In the genomic region with DNA sequence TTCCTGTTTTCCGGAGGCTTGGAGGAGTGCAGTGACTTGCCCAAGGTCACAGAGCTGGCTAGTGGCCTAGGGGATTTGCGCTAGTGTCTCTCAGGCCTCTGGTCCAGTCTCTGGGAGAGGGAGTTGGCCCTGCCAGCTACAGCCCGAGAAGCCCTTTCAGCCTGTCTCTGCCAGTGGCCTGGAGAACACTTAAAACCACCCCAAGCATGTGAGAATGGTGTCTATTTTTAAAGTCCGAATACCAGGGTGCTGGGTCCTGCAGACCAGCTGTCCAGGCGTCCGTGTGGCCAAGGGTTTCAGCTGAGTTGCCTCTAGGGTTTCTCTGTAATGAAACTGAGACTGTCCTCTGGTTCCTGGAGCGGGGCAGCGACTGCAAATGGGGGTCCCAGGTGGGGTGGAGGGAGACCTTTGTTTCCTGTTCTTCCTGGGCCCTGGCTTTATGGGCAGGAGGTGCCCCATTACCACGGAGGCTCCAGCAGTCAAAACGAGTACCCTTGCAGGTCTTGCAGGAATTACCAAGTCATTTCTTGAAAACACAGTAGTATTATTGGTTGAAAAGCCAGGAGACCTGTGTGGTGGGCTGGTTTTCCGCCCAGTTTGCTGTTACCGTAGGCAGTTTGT, we compare ENCODE assay signal across 19 cellular contexts. TPM values are rescaled to one million over a fixed set of nuclear protein-coding genes. Genes with fewer than 3 reads are reported as not detected.
DNase-seq lines count a peak whose midpoint lies in the region; ATAC-seq and TF ChIP-seq lines count a peak whose summit lies in the region.
"Had no signal": no experiment of that assay in that cellular context is flagged by ENCODE, and none has a peak within 500 bp of the region (broad histone marks: within the 10 kb centered on the region; RNA-seq: fewer than 3 reads in every experiment).

No MANE protein-coding gene starts in this region.

- H3K4ac ChIP-seq in trophoblast cell (ENCODE audit: low read depth, low read length) (no peak overlapping the region), H9 (ENCODE audit: low read depth, low read length) (no peak overlapping the region)

- no peak overlapping the region for H2BK20ac ChIP-seq in H9 (ENCODE audit: low read depth, low read length, poor library complexity, severe bottlenecking)

- no peak overlapping the region for H3K56ac ChIP-seq in H9 (ENCODE audit: insufficient read length, low read depth, low read length)

- no peaks in the 10 kb centered on the region for H3K79me1 ChIP-seq in trophoblast cell (ENCODE audit: low read length)
- no peaks in the 10 kb centered on the region for H3K79me1 ChIP-seq in H9 (ENCODE audit: insufficient read depth, low read depth, low read length, poor library complexity, severe bottlenecking)

- peaks cover 3 to 8% of the 10 kb centered on the region in 2 experiments for H3K4me1 ChIP-seq in trophoblast cell (ENCODE audit: control insufficient read depth in 1 of 2, insufficient read depth in 2 of 2, low read length in 2 of 2)
- no peaks in the 10 kb centered on the region for H3K4me1 ChIP-seq in uterus
- H3K4me1 ChIP-seq in H9 (ENCODE audit: insufficient read depth, low read length), result 0 out of 2 replicates have a peak, but pooled peaks cover 2% of the 10 kb centered on the region
- H3K4me1 ChIP-seq: BE2C had no signal

- DNase-seq in WTC11 (ENCODE audit: low spot score), result no peak
- peak; percentile 55 for DNase-seq in left cardiac atrium
- DNase-seq in trophoblast cell, result no peak
- DNase-seq in uterus, result no peak
- DNase-seq in glutamatergic neuron, result no peak
- DNase-seq in stimulated activated CD4-positive, alpha-beta T cell treated with anti-CD3 and anti-CD28 coated beads, Interleukin-12 subunit alpha, Interleukin-12 subunit beta, amount 100 ng/mL, for 4 hours, result no peak
- DNase-seq in H9, result no peak
- DNase-seq: activated effector memory CD4-positive, alpha-beta T cell treated with Interleukin-2 at 50 U/mL for 16 hours; BE2C; GOT3; left colon; MM.1S; NCI-H1694; NCI-H2227 treated with DMSO at 0.1 percent for 48 hours; NK-92 treated with Interleukin-12 subunit alpha and Interleukin-12 subunit beta, amount 100 ng/mL, for 24 hours; SHP77 had no signal

- no peak for TF ChIP-seq POLR2A in uterus (IDR thresholded peaks at IDR 0.05)

- WGBS in trophoblast cell (ENCODE audit: extremely low coverage, insufficient coverage, insufficient read length), result no CpG with 5 or more reads among the region's 12 CpGs
- no CpG with 5 or more reads among the region's 12 CpGs for WGBS in H9 (ENCODE audit: extremely low coverage, insufficient read length, low lambda C conversion rate)

- H3K79me2 ChIP-seq in trophoblast cell (ENCODE audit: control insufficient read depth, insufficient read depth, low read length, poor library complexity) (no peaks in the 10 kb centered on the region), H9 (ENCODE audit: insufficient read depth, low read length) (no peaks in the 10 kb centered on the region)

- H3K27me3 Mint-ChIP-seq in WTC11 (ENCODE audit: low read depth) (no peaks in the 10 kb centered on the region; the same call in 1 of the 2 replicates), glutamatergic neuron (ENCODE audit: unreplicated experiment) (peaks cover 5% of the 10 kb centered on the region), H9 (ENCODE audit: low read depth) (peaks cover 10% of the 10 kb centered on the region)

- H2AFZ ChIP-seq in trophoblast cell (ENCODE audit: insufficient read depth, low read length, poor library complexity) (no peak overlapping the region), H9 (ENCODE audit: low read length) (no peak overlapping the region)

- H2BK12ac ChIP-seq in trophoblast cell (ENCODE audit: low read length), result no peak overlapping the region
- no peak overlapping the region for H2BK12ac ChIP-seq in H9 (ENCODE audit: insufficient read length, low read depth, low read length)

- CTCF ChIA-PET in WTC11 (lab: Charles Lee), result interaction anchor here (1.3 to 5.8 kb wide), 3 partner anchors 10 to 32 kb away, joined by 4 to 62 read pairs (median 16); no protein-coding TSS in a partner anchor

- no peaks in the 10 kb centered on the region for H3K23me2 ChIP-seq in H9 (ENCODE audit: insufficient read length, low read depth, low read length, poor library complexity, severe bottlenecking)

- H3K4me3 Mint-ChIP-seq in WTC11 (no peak overlapping the region), glutamatergic neuron (ENCODE audit: unreplicated experiment) (no peak overlapping the region), H9 (no peak overlapping the region)

- ATAC-seq in WTC11, result no peak
- peak; percentile 52 to 66 for ATAC-seq in left cardiac atrium
- ATAC-seq: left colon had no signal

- H3K36me3 ChIP-seq in trophoblast cell (ENCODE audit: control insufficient read depth in 1 of 2, insufficient read depth in 2 of 2, low read length in 2 of 2), result no peaks in the 10 kb centered on the region
- H3K36me3 ChIP-seq in uterus, result no peaks in the 10 kb centered on the region
- H3K36me3 ChIP-seq: BE2C had no signal

- H3K18ac ChIP-seq in trophoblast cell (ENCODE audit: low read length) (no peak overlapping the region), H9 (ENCODE audit: insufficient read length, low read depth, low read length) (no peak overlapping the region)

- H4K8ac ChIP-seq in trophoblast cell (ENCODE audit: low read depth, low read length) (no peak overlapping the region), H9 (replicated peaks; ENCODE audit: insufficient read length, low read depth, low read length) (no peak overlapping the region)

- H4K12ac ChIP-seq in trophoblast cell (ENCODE audit: low read depth, low read length), result no peak overlapping the region

- H2BK120ac ChIP-seq in trophoblast cell (ENCODE audit: insufficient read depth, low read length, poor library complexity) (no peak overlapping the region), H9 (ENCODE audit: low read depth, low read length, poor library complexity, severe bottlenecking) (no peak overlapping the region)

- no peaks in the 10 kb centered on the region for H3K9me3 Mint-ChIP-seq in WTC11
- peaks cover 5% of the 10 kb centered on the region for H3K9me3 Mint-ChIP-seq in glutamatergic neuron (ENCODE audit: unreplicated experiment)
- H3K9me3 Mint-ChIP-seq in H9, result peaks cover 0 to 4% of the 10 kb centered on the region in 2 experiments; a peak in 2 of 5 replicates
- H3K9me3 Mint-ChIP-seq: stimulated activated naive CD8-positive, alpha-beta T cell treated with anti-CD3 and anti-CD28 coated beads, Interleukin-15, Interleukin-2, amounts not matched to agents 100 ng/mL and 50 ng/mL, for 24 hours had no signal

- H2BK5ac ChIP-seq in trophoblast cell (ENCODE audit: low read depth, low read length, poor library complexity) (no peak overlapping the region), H9 (ENCODE audit: insufficient read length, low read length) (no peak overlapping the region)

- H3K4me3 ChIP-seq in trophoblast cell (ENCODE audit: low read depth, low read length) (no peak overlapping the region), uterus (no peak overlapping the region)

- peak overlapping the region; percentile 23 for H3K23ac ChIP-seq in trophoblast cell (ENCODE audit: low read length)
- H3K23ac ChIP-seq in H9 (ENCODE audit: insufficient read length, low read depth, low read length), result no peak overlapping the region

- H4K5ac ChIP-seq in H9 (ENCODE audit: insufficient read length, low read depth, low read length), result no peak overlapping the region

- no peak overlapping the region for H3K14ac ChIP-seq in trophoblast cell (ENCODE audit: low read length)
- no peak overlapping the region for H3K14ac ChIP-seq in H9 (ENCODE audit: insufficient read depth, low read length)

- H2BK15ac ChIP-seq in H9 (ENCODE audit: low read depth, low read length), result no peak overlapping the region

- no peaks in the 10 kb centered on the region for H4K20me1 ChIP-seq in H9 (ENCODE audit: control insufficient read depth, insufficient read depth, insufficient read length)

- H3K4me2 ChIP-seq in trophoblast cell (ENCODE audit: low read length) (no peak overlapping the region), H9 (ENCODE audit: insufficient read depth, insufficient read length, low read length) (no peak overlapping the region)

- H4K91ac ChIP-seq in trophoblast cell (ENCODE audit: low read depth, low read length) (no peak overlapping the region), H9 (ENCODE audit: insufficient read length, low read depth, low read length) (no peak overlapping the region)

- H3K27me3 ChIP-seq in trophoblast cell (ENCODE audit: insufficient read depth, low read length) (peaks cover 9% of the 10 kb centered on the region), uterus (no peaks in the 10 kb centered on the region), H9 (ENCODE audit: insufficient read depth, low read length) (no peaks in the 10 kb centered on the region)
- H3K27me3 ChIP-seq: BE2C had no signal

- no peak overlapping the region for H3K27ac Mint-ChIP-seq in WTC11
- H3K27ac Mint-ChIP-seq in glutamatergic neuron (ENCODE audit: unreplicated experiment), result no peak overlapping the region
- no peak overlapping the region for H3K27ac Mint-ChIP-seq in H9
- H3K27ac Mint-ChIP-seq: stimulated activated naive CD8-positive, alpha-beta T cell treated with anti-CD3 and anti-CD28 coated beads, Interleukin-15, Interleukin-2, amounts not matched to agents 100 ng/mL and 50 ng/mL, for 24 hours had no signal

- H3K9ac ChIP-seq in trophoblast cell (ENCODE audit: low read length) (no peak overlapping the region), H9 (ENCODE audit: extremely low read depth, insufficient read length, low read length) (no peak overlapping the region)

- H3K4me1 Mint-ChIP-seq in WTC11 (peaks cover 20% of the 10 kb centered on the region), glutamatergic neuron (ENCODE audit: low read depth, unreplicated experiment) (no peaks in the 10 kb centered on the region), H9 (peaks cover 6 to 21% of the 10 kb centered on the region in 2 experiments; a peak in 3 of 4 replicates)

- no peak for TF ChIP-seq CTCF in WTC11 (IDR thresholded peaks at IDR 0.05)
- no peak for TF ChIP-seq CTCF in uterus (IDR thresholded peaks at IDR 0.05)
- TF ChIP-seq CTCF in glutamatergic neuron (IDR thresholded peaks at IDR 0.05; ENCODE audit: partially characterized antibody, unreplicated experiment), result no peak
- no peak for TF ChIP-seq CTCF in H9 (conservative IDR thresholded peaks at IDR 0.05)

- intact Hi-C loops in left cardiac atrium (cut with DNase I), result no loop called here
- intact Hi-C loops in uterus (cut with DNase I; ENCODE audit: low total_unique reads), result no loop called here

- POLR2A ChIA-PET in WTC11 (lab: Charles Lee), result interaction anchor here (0.6 kb wide), 1 partner anchor 220 kb away, joined by 8 read pairs; no protein-coding TSS in a partner anchor

- no peak overlapping the region for H3T11ph ChIP-seq in H9 (ENCODE audit: low read length)

- no peak overlapping the region for H2AK5ac ChIP-seq in trophoblast cell (ENCODE audit: low read length)
- no peak overlapping the region for H2AK5ac ChIP-seq in H9 (ENCODE audit: insufficient read length, low read length)

- peaks cover 4% of the 10 kb centered on the region; the same call in 1 of the 2 replicates for H3K36me3 Mint-ChIP-seq in WTC11
- H3K36me3 Mint-ChIP-seq in glutamatergic neuron (ENCODE audit: unreplicated experiment), result no peaks in the 10 kb centered on the region
- peaks cover 0 to 10% (median 4%) of the 10 kb centered on the region in 3 experiments; a peak in 3 of 7 replicates for H3K36me3 Mint-ChIP-seq in H9 (ENCODE audit: insufficient read depth in 1 of 3, low read depth in 3 of 3)

- H3K9me3 ChIP-seq in trophoblast cell (ENCODE audit: insufficient read depth, low read depth, low read length), result no peaks in the 10 kb centered on the region
- H3K9me3 ChIP-seq in uterus, result no peaks in the 10 kb centered on the region
- no peaks in the 10 kb centered on the region for H3K9me3 ChIP-seq in H9 (ENCODE audit: control insufficient read depth, low read depth, low read length)
- H3K9me3 ChIP-seq: BE2C had no signal

- H3K27ac ChIP-seq in trophoblast cell (ENCODE audit: low read depth, low read length) (no peak overlapping the region), uterus (peak overlapping the region; percentile 91 to 96), H9 (ENCODE audit: insufficient read length, low read depth, low read length) (no peak overlapping the region)

RNA-seq across cellular contexts. Expression of a gene that starts 2.2 kb away (rescaled TPM):
- 13.7 to 15.4 TPM (median 14.3 TPM) in 3 replicates for total RNA-seq in WTC11 (2021)
- total RNA-seq in left cardiac atrium, result 10 to 100 TPM; 41.6 to 51.0 TPM
- 0.29 and 0.31 TPM in 2 replicates for polyA plus RNA-seq in trophoblast cell (2013)
- 10 to 100 TPM in 3 of 4 donors, 1 to 10 TPM in 1; 6.8 to 42.0 (median 22.1) TPM for total RNA-seq in uterus
- 8.8 TPM for total RNA-seq in glutamatergic neuron (ENCODE audit: unreplicated experiment)
- 10.2 and 10.7 TPM in 2 replicates for total RNA-seq in H9 (2021)

RNA-seq across cellular contexts. Expression of a gene that starts 39.6 kb away (rescaled TPM):
- total RNA-seq in WTC11 (2021), result 0.17 TPM in 1 of 3 replicates, not detected in the others
- 1 to 10 TPM; 4.8 to 6.5 TPM for total RNA-seq in left cardiac atrium
- 26.1 and 27.0 TPM in 2 replicates for polyA plus RNA-seq in trophoblast cell (2013)
- not detected for total RNA-seq in uterus
- total RNA-seq in glutamatergic neuron (ENCODE audit: unreplicated experiment), result not detected
- total RNA-seq in H9 (2021), result not detected in 2 replicates
- total RNA-seq: left colon; posterior vena cava; T-helper 1 cell treated with Interleukin-12 subunit alpha and Interleukin-12 subunit beta and Interleukin-4 antibody, amounts not matched to agents 30 ng/mL and 1 ng/mL, for 36 hours had no signal

RNA-seq across cellular contexts. Expression of a gene that starts 42.7 kb away (rescaled TPM):
- total RNA-seq in WTC11 (2021), result 1,643 to 1,831 TPM (median 1,818 TPM) in 3 replicates
- 1,000 to 10,000 TPM; 1,021 to 1,102 TPM for total RNA-seq in left cardiac atrium
- polyA plus RNA-seq in trophoblast cell (2013), result 1,121 and 1,210 TPM in 2 replicates
- total RNA-seq in uterus, result 1,000 to 10,000 TPM in 3 of 4 donors, 100 to 1,000 TPM in 1; 538 to 9,435 (median 3,478) TPM
- total RNA-seq in glutamatergic neuron (ENCODE audit: unreplicated experiment), result 966 TPM
- 1,982 and 2,021 TPM in 2 replicates for total RNA-seq in H9 (2021)

Comparison
In these comparisons a context has a peak if more than half of its experiments do, and no peak if none do; other contexts are left out.
1. H3K27ac ChIP-seq: peak in uterus (2 of 2); none in trophoblast cell (single experiment) and H9 (single experiment).